14 cellular contexts compared by ENCODE assay signal in the genomic region with DNA sequence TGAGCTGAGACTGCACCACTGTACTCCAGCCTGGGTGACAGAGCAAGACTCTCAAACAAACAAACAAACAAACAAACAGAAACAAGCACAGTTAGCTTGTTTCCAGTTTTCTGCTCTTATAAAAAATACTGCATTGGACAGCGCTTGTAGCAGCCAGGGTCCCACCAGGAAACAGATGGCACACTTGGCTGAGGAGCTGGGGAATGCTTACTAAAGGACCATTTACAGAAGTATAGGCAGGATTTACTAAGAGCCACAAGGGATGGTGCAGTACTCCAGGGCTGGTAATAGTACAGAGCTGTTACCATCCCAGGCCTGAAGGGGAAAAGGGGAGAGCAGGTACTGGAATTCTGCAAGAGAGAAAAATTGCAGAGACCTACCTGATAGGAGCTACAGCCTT. TPM values are rescaled to one million over a fixed set of nuclear protein-coding genes. Genes with fewer than 3 reads are reported as not detected.
A peak's percentile ranks its signal among the peaks of the same experiment; 100 is the strongest.
DNase-seq lines count a peak whose midpoint lies in the region; ATAC-seq and TF ChIP-seq lines count a peak whose summit lies in the region.
"Had no signal": no experiment of that assay in that cellular context is flagged by ENCODE, and none has a peak within 500 bp of the region (broad histone marks: within the 10 kb centered on the region; RNA-seq: fewer than 3 reads in every experiment).

No MANE protein-coding gene starts in this region.

- H3K9ac ChIP-seq in PC-3 (ENCODE audit: low read length), result no peak overlapping the region

- POLR2A ChIA-PET in PC-3 (lab: Charles Lee; ENCODE audit: unreplicated experiment), result no interaction called here

- CTCF ChIA-PET in PC-3 (lab: Charles Lee), result no interaction called here

- 0 out of 2 replicates have a peak overlapping the region, but pooled peaks have one; percentile 19 for H3K27ac ChIP-seq in PC-3 (ENCODE audit: low read length)
- H3K27ac ChIP-seq in esophagus (ENCODE audit: low read depth in 2 of 2, low read length in 1 of 2), result peak overlapping the region; percentile 31 to 61
- H3K27ac ChIP-seq: SJCRH30 had no signal

- H3K4me3 ChIP-seq in PC-3 (ENCODE audit: low read length) (no peak overlapping the region), esophagus (ENCODE audit: low read depth in 1 of 2, low read length in 2 of 2) (no peak overlapping the region)
- H3K4me3 ChIP-seq: SJCRH30 had no signal

- peaks cover 3% of the 10 kb centered on the region for H3F3A ChIP-seq in PC-3 (ENCODE audit: low read length, unreplicated experiment)

- H3K4me2 ChIP-seq in PC-3 (ENCODE audit: low read length), result 0 out of 2 replicates have a peak overlapping the region, but pooled peaks have one; percentile 42

- peaks cover 25% of the 10 kb centered on the region for H3K4me1 ChIP-seq in PC-3 (ENCODE audit: insufficient read depth, low read length)
- peaks cover 6 to 10% of the 10 kb centered on the region in 2 donors for H3K4me1 ChIP-seq in esophagus (ENCODE audit: control insufficient read depth in 2 of 2, insufficient read depth in 2 of 2, low read length in 1 of 2)
- H3K4me1 ChIP-seq: SJCRH30 had no signal

- TF ChIP-seq CTCF in PC-3 (conservative IDR thresholded peaks at IDR 0.05; ENCODE audit: low read depth, low read length), result no peak

- H3K9me2 ChIP-seq in PC-3 (replicated peaks; ENCODE audit: low read length), result no peaks in the 10 kb centered on the region

- no peaks in the 10 kb centered on the region for H3K79me2 ChIP-seq in PC-3 (ENCODE audit: low read length)

- DNase-seq in activated CD8-positive, alpha-beta memory T cell treated with anti-CD3 and anti-CD28 coated beads, Interleukin-2, amount 50 U/mL, for 48 hours, result peak; percentile 18
- DNase-seq in activated CD8-positive, alpha-beta memory T cell treated with anti-CD3 and anti-CD28 coated beads for 24 hours, result no peak
- DNase-seq in PC-3, result no peak
- no peak for DNase-seq in COLO668 (lab: John Stamatoyannopoulos, UW; ENCODE audit: unreplicated experiment)
- DNase-seq in effector CD8-positive, alpha-beta T cell (lab: John Stamatoyannopoulos, UW), result no peak
- no peak for DNase-seq in NCI-H1105 treated with DMSO at 0.1 percent for 48 hours (lab: John Stamatoyannopoulos, UW)
- no peak for DNase-seq in activated T-cell treated with anti-CD3 and anti-CD28 coated beads for 4 hours
- DNase-seq: DMS153, KBM-7, NCI-H1436, NCI-H2081 treated with DMSO at 0.1 percent for 48 hours, NCI-H2227 treated with DMSO at 0.1 percent for 48 hours, SJCRH30 had no signal

- BruUV-seq in PC-3 (replicated peaks; lab: Mats Ljungman, UMichigan), result no TSS peak

- H3K27me3 ChIP-seq in PC-3 (ENCODE audit: low read length), result no peaks in the 10 kb centered on the region
- H3K27me3 ChIP-seq in esophagus (ENCODE audit: control insufficient read depth in 1 of 2, insufficient read depth in 2 of 2, low read length in 2 of 2), result no peaks in the 10 kb centered on the region

- no peak overlapping the region for H2AFZ ChIP-seq in PC-3 (ENCODE audit: low read length)

- intact Hi-C loops in PC-3 (cut with micrococcal nuclease), result no loop called here

- no peaks in the 10 kb centered on the region for H4K20me1 ChIP-seq in PC-3 (ENCODE audit: low read length)

- H3K9me3 ChIP-seq in PC-3 (ENCODE audit: low read length) (no peaks in the 10 kb centered on the region), esophagus (ENCODE audit: control insufficient read depth in 2 of 2, insufficient read depth in 1 of 2, low read depth in 1 of 2, low read length in 1 of 2) (no peaks in the 10 kb centered on the region)

- 89 to 95% methylated on average over 1 of the region's 1 CpG for WGBS in esophagus, 2 donors

- no peaks in the 10 kb centered on the region for H3K36me3 ChIP-seq in PC-3 (ENCODE audit: low read depth, low read length)
- H3K36me3 ChIP-seq in esophagus (ENCODE audit: control insufficient read depth in 2 of 2, insufficient read depth in 2 of 2, low read length in 1 of 2), result no peaks in the 10 kb centered on the region
- H3K36me3 ChIP-seq: SJCRH30 had no signal

- ATAC-seq in PC-3, result no peak

RNA-seq across cellular contexts. Expression of gene ANKS6, which starts 5.2 kb away (rescaled TPM):
- 27.7 and 39.7 TPM in 2 replicates for total RNA-seq in PC-3 (2014; rRNA removed)
- 10 to 100 TPM in 1 of 2 donors, 1 to 10 TPM in 1; 9.6 to 12.9 TPM for polyA plus RNA-seq in esophagus

RNA-seq across cellular contexts. Expression of gene GALNT12, which starts 5.9 kb away (rescaled TPM):
- 14.8 and 24.8 TPM in 2 replicates for total RNA-seq in PC-3 (2014; rRNA removed)
- 10 to 100 TPM; 19.6 to 20.7 TPM for polyA plus RNA-seq in esophagus
